ENCODE assay signal across 1 cellular context in the genomic region with DNA sequence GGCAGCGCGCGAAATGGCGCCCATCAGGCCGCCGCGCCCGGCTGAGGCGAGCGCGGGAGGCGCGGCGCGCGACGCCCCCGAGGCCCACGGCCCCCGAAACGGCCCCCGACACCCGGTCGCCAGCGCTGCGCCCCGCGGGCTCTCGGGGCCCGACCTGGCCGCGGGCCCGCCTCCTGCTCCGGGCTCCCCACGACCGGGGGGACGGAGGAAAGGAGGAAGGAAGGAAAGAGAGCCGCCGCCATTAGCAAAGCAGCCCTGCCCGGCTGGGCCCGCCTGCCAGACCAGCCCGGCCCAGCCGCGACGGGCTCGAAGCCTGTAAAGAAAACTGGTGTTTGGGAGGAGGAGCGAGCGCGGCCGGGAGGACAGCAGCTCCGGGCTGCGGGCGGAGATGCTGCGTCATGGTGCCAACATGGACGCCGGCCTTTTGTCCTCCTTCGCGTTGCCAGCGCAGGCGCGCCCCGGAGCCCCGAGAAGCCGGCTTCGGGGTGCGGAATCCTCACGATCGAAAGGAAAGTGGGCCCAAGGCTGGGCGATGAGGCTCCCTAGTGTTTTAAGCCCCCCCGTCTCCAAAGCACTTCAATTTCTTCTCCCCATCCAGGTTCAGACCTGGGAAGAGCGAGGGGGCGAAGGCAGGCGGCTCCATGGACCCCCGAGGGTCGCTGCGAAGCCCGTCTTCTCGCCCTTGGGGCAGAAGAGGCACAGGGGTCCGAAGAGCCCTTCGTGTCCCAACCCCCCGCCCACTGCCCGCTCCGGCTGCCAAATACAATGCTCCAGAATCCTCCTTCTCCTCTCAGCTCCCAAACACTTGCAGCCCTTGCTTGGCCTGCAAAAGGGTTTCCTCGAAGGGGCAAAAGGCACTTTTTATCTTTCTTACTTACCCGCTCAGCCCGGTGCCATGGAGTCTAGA.
TF ChIP-seq lines count a peak whose summit lies in the region.

No MANE protein-coding gene starts in this region.

TF ChIP-seq in neural cell, 6 proteins besides CTCF, POLR2A, EP300 and RAD21 (continued from another document):
- peak; percentile 68 for TF ChIP-seq REST (IDR thresholded peaks at IDR 0.05; ENCODE audit: borderline replicate concordance)
